1 cellular context compared by ENCODE assay signal in genomic region chr1:228041316-228041715, GRCh38.
TF ChIP-seq lines count a peak whose summit lies in the region.

No MANE protein-coding gene starts in this region.

TF ChIP-seq in HEK293, 187 proteins besides CTCF, POLR2A, EP300 and RAD21 (continued from another document):
- no peak for TF ChIP-seq ZEB2 (tag by site-specific recombination; IDR thresholded peaks at IDR 0.05)
- TF ChIP-seq ZNF394 (tag by site-specific recombination; IDR thresholded peaks at IDR 0.05; ENCODE audit: borderline replicate concordance), result no peak
- no peak for TF ChIP-seq ZNF274 (IDR thresholded peaks at IDR 0.05; ENCODE audit: low read length)
- TF ChIP-seq ZNF274 (tag by site-specific recombination; IDR thresholded peaks at IDR 0.05; ENCODE audit: borderline replicate concordance), result 0 out of 2 replicates have a peak, but pooled peaks have one; percentile 39
- TF ChIP-seq SCRT1 (tag by site-specific recombination; IDR thresholded peaks at IDR 0.05; ENCODE audit: borderline replicate concordance), result no peak
- no peak for TF ChIP-seq ZNF704 (tag by site-specific recombination; IDR thresholded peaks at IDR 0.05)
- peak; percentile 24; the same call in 1 of the 2 replicates for TF ChIP-seq ZNF600 (tag by site-specific recombination; IDR thresholded peaks at IDR 0.05)
- no peak for TF ChIP-seq AEBP2 (tag by site-specific recombination; IDR thresholded peaks at IDR 0.05; ENCODE audit: borderline replicate concordance)
- no peak for TF ChIP-seq ZFHX2 (tag by site-specific recombination; conservative IDR thresholded peaks at IDR 0.05)
- no peak for TF ChIP-seq ZNF26 (tag by site-specific recombination; IDR thresholded peaks at IDR 0.05)
- TF ChIP-seq ZSCAN30 (tag by site-specific recombination; IDR thresholded peaks at IDR 0.05), result no peak
- TF ChIP-seq ZNF211 (tag by site-specific recombination; IDR thresholded peaks at IDR 0.05; ENCODE audit: low read depth), result no peak
- TF ChIP-seq ZSCAN23 (tag by site-specific recombination; IDR thresholded peaks at IDR 0.05), result no peak
- no peak for TF ChIP-seq ZNF426 (tag by site-specific recombination; IDR thresholded peaks at IDR 0.05)
- no peak for TF ChIP-seq EGR2 (tag by site-specific recombination; IDR thresholded peaks at IDR 0.05; ENCODE audit: low read depth)
- TF ChIP-seq ZNF121 (tag by site-specific recombination; IDR thresholded peaks at IDR 0.05), result no peak
- TF ChIP-seq ZNF24 (tag by site-specific recombination; IDR thresholded peaks at IDR 0.05), result no peak
- TF ChIP-seq HOXD13 (CRISPR knock-in tag; IDR thresholded peaks at IDR 0.05; ENCODE audit: borderline replicate concordance), result no peak
- TF ChIP-seq ZBTB49 (tag by site-specific recombination; IDR thresholded peaks at IDR 0.05; ENCODE audit: low read depth), result no peak
TF ChIP-seq in HEK293: peak in this region for 15.
